In genomic region chr19:1123381-1123780, GRCh38 we compare ENCODE assay signal across 16 cellular contexts. TPM values are rescaled to one million over a fixed set of nuclear protein-coding genes. Genes with fewer than 3 reads are reported as not detected.
DNase-seq lines count a peak whose midpoint lies in the region; ATAC-seq and TF ChIP-seq lines count a peak whose summit lies in the region.
"Had no signal": no experiment of that assay in that cellular context is flagged by ENCODE, and none has a peak within 500 bp of the region (broad histone marks: within the 10 kb centered on the region; RNA-seq: fewer than 3 reads in every experiment).

No MANE protein-coding gene starts in this region.

- peaks cover 91% of the 10 kb centered on the region for H3K36me3 Mint-ChIP-seq in activated T-helper 17 cell treated with anti-CD3 and anti-CD28 coated beads, Interleukin-2, amount 50 U/mL, for 72 hours (ENCODE audit: low read depth)
- peaks cover 70% of the 10 kb centered on the region for H3K36me3 Mint-ChIP-seq in Calu3 (ENCODE audit: insufficient read depth, unreplicated experiment)
- H3K36me3 Mint-ChIP-seq in effector memory CD8-positive, alpha-beta T cell (ENCODE audit: insufficient read depth) = peaks cover 55% of the 10 kb centered on the region
- H3K36me3 Mint-ChIP-seq in CD8-positive, alpha-beta T cell = peaks cover 64% of the 10 kb centered on the region

- H3K9me3 ChIP-seq in heart left ventricle (no peaks in the 10 kb centered on the region), neuronal stem cell (replicated peaks in 1 of 2; ENCODE audit: control insufficient read depth in 2 of 2, insufficient read depth in 1 of 2, low read depth in 1 of 2, low read length in 2 of 2) (no peaks in the 10 kb centered on the region)
- no peaks in the 10 kb centered on the region for H3K9me3 ChIP-seq in CD8-positive, alpha-beta T cell (ENCODE audit: low read length)
- H3K9me3 ChIP-seq: SJSA1 had no signal

- TF ChIP-seq CTCF in heart left ventricle (IDR thresholded peaks at IDR 0.05) (no peak), Calu3 (IDR thresholded peaks at IDR 0.05; ENCODE audit: unreplicated experiment) (no peak)
- TF ChIP-seq CTCF in CD8-positive, alpha-beta T cell (IDR thresholded peaks at IDR 0.05) = no peak

- no peak overlapping the region for H3K4me3 Mint-ChIP-seq in activated T-helper 17 cell treated with anti-CD3 and anti-CD28 coated beads, Interleukin-2, amount 50 U/mL, for 72 hours
- H3K4me3 Mint-ChIP-seq in Calu3 (ENCODE audit: low read depth, unreplicated experiment) = no peak overlapping the region
- no peak overlapping the region for H3K4me3 Mint-ChIP-seq in effector memory CD8-positive, alpha-beta T cell
- H3K4me3 Mint-ChIP-seq in CD8-positive, alpha-beta T cell = no peak overlapping the region

- BruUV-seq in Calu3 (replicated peaks; lab: Mats Ljungman, UMichigan) = no TSS peak

- H3K27me3 ChIP-seq in heart left ventricle (no peaks in the 10 kb centered on the region), neuronal stem cell (ENCODE audit: control insufficient read depth in 3 of 3, insufficient read depth in 3 of 3, low read depth in 1 of 3, low read length in 3 of 3) (no peaks in the 10 kb centered on the region)
- no peaks in the 10 kb centered on the region for H3K27me3 ChIP-seq in CD8-positive, alpha-beta T cell (ENCODE audit: insufficient read depth, low read length)
- H3K27me3 ChIP-seq: SJSA1 had no signal

- H3K4me3 ChIP-seq in heart left ventricle (no peak overlapping the region), neuronal stem cell (ENCODE audit: low read length in 2 of 2) (peak overlapping the region in 1 of 2 donors; percentile 1)
- H3K4me3 ChIP-seq in CD8-positive, alpha-beta T cell (ENCODE audit: low read depth, low read length) = no peak overlapping the region
- H3K4me3 ChIP-seq: SJSA1 had no signal

- H2BK12ac ChIP-seq in neuronal stem cell (ENCODE audit: low read length) = peak overlapping the region; percentile 41

- no peaks in the 10 kb centered on the region for H3K9me3 Mint-ChIP-seq in activated T-helper 17 cell treated with anti-CD3 and anti-CD28 coated beads, Interleukin-2, amount 50 U/mL, for 72 hours
- no peaks in the 10 kb centered on the region for H3K9me3 Mint-ChIP-seq in Calu3 (ENCODE audit: low read depth, unreplicated experiment)
- H3K9me3 Mint-ChIP-seq in effector memory CD8-positive, alpha-beta T cell = no peaks in the 10 kb centered on the region
- no peaks in the 10 kb centered on the region for H3K9me3 Mint-ChIP-seq in CD8-positive, alpha-beta T cell
- H3K9me3 Mint-ChIP-seq: CD8-positive, alpha-beta memory T cell had no signal

- H3K18ac ChIP-seq in neuronal stem cell (ENCODE audit: low read length) = peak overlapping the region; percentile 92

- H3K14ac ChIP-seq in neuronal stem cell (ENCODE audit: low read length) = peak overlapping the region; percentile 56

- H3K4me1 Mint-ChIP-seq in activated T-helper 17 cell treated with anti-CD3 and anti-CD28 coated beads, Interleukin-2, amount 50 U/mL, for 72 hours = peaks cover 4% of the 10 kb centered on the region
- no peaks in the 10 kb centered on the region for H3K4me1 Mint-ChIP-seq in Calu3 (ENCODE audit: low read depth, unreplicated experiment)
- peaks cover 0 to 2% of the 10 kb centered on the region in 2 donors for H3K4me1 Mint-ChIP-seq in effector memory CD8-positive, alpha-beta T cell (ENCODE audit: low read depth in 2 of 2)
- no peaks in the 10 kb centered on the region for H3K4me1 Mint-ChIP-seq in CD8-positive, alpha-beta T cell (ENCODE audit: low read depth)

- H3K4me2 ChIP-seq in neuronal stem cell (ENCODE audit: insufficient read depth, low read length, poor library complexity, severe bottlenecking) = no peak overlapping the region

- TF ChIP-seq POLR2A in heart left ventricle (IDR thresholded peaks at IDR 0.05) = no peak

- WGBS in heart left ventricle, 4 donors = 96 to 98% (median 98%) methylated on average over 11 to 20 of the region's 20 CpGs
- WGBS in neuronal stem cell (ENCODE audit: extremely low coverage in 2 of 2, insufficient read length in 2 of 2, insufficient replicate concordance in 1 of 2), 2 donors = no CpG with 5 or more reads among the region's 20 CpGs

- no peak for ATAC-seq in left ventricle myocardium superior
- no peak for ATAC-seq in heart left ventricle
- peak; percentile 3 for ATAC-seq in activated T-helper 17 cell treated with anti-CD3 and anti-CD28 coated beads, Interleukin-2, amount 50 U/mL, for 72 hours (replicated peaks)
- no peak for ATAC-seq in effector memory CD8-positive, alpha-beta T cell (replicated peaks)
- no peak for ATAC-seq in CD8-positive, alpha-beta T cell

- POLR2A ChIA-PET in CD8-positive, alpha-beta T cell (lab: Charles Lee) = interaction anchor here (1.0 kb wide), 1 partner anchor 10 kb away, joined by 3 read pairs; no protein-coding TSS in a partner anchor

- H4K91ac ChIP-seq in neuronal stem cell (ENCODE audit: low read depth, low read length, poor library complexity) = no peak overlapping the region

- H2BK15ac ChIP-seq in neuronal stem cell (ENCODE audit: low read length) = no peak overlapping the region

- H3K23ac ChIP-seq in neuronal stem cell (ENCODE audit: low read depth, low read length, poor library complexity) = peak overlapping the region; percentile 97

- CTCF ChIA-PET in Calu3 (lab: Charles Lee) = interaction anchor here (0.7 to 0.8 kb wide), 2 partner anchors 9 to 58 kb away, joined by 3 to 5 read pairs; no protein-coding TSS in a partner anchor
- CTCF ChIA-PET in CD8-positive, alpha-beta T cell (lab: Charles Lee) = interaction anchor here (0.5 to 3.6 kb wide), 4 partner anchors 10 to 71 kb away, joined by 3 to 22 read pairs (median 4); no protein-coding TSS in a partner anchor

- peak overlapping the region; percentile 30 for H3K27ac Mint-ChIP-seq in activated T-helper 17 cell treated with anti-CD3 and anti-CD28 coated beads, Interleukin-2, amount 50 U/mL, for 72 hours
- H3K27ac Mint-ChIP-seq in Calu3 (ENCODE audit: unreplicated experiment) = no peak overlapping the region
- no peak overlapping the region for H3K27ac Mint-ChIP-seq in effector memory CD8-positive, alpha-beta T cell
- H3K27ac Mint-ChIP-seq in CD8-positive, alpha-beta T cell = no peak overlapping the region

- H3K79me1 ChIP-seq in neuronal stem cell (ENCODE audit: low read depth, low read length) = peaks cover 11% of the 10 kb centered on the region

- peaks cover 8 to 100% (median 90%) of the 10 kb centered on the region in 9 donors for H3K36me3 ChIP-seq in heart left ventricle
- peaks cover 17 to 87% of the 10 kb centered on the region in 2 donors for H3K36me3 ChIP-seq in neuronal stem cell (replicated peaks in 1 of 2; ENCODE audit: control insufficient read depth in 2 of 2, insufficient read depth in 2 of 2, low read length in 2 of 2)
- H3K36me3 ChIP-seq in CD8-positive, alpha-beta T cell (ENCODE audit: insufficient read depth, low read length) = peaks cover 58% of the 10 kb centered on the region

- intact Hi-C loops in left ventricle myocardium superior (cut with micrococcal nuclease) (no loop called here), heart left ventricle (cut with DNase I) (no loop called here), Calu3 (cut with micrococcal nuclease; ENCODE audit: unreplicated experiment) (no loop called here)
- intact Hi-C loops in CD8-positive, alpha-beta T cell (cut with DNase I, micrococcal nuclease) = no loop called here

- H3K4ac ChIP-seq in neuronal stem cell (ENCODE audit: low read length) = no peak overlapping the region

- H2BK120ac ChIP-seq in neuronal stem cell (ENCODE audit: low read depth, low read length) = no peak overlapping the region

- no peak overlapping the region for H4K8ac ChIP-seq in neuronal stem cell (ENCODE audit: low read depth, low read length)

- DNase-seq in left ventricle myocardium superior = peak; percentile 27
- no peak for DNase-seq in heart left ventricle
- no peak for DNase-seq in neuronal stem cell (ENCODE audit: low spot score)
- DNase-seq in Calu3 = no peak
- no peak for DNase-seq in effector memory CD8-positive, alpha-beta T cell
- DNase-seq in RKO (ENCODE audit: low spot score) = no peak
- no peak for DNase-seq in CD8-positive, alpha-beta T cell
- DNase-seq: CD8-positive, alpha-beta memory T cell; DMS79 treated with DMSO at 0.1 percent for 48 hours; GOT3; KG1; NCI-H2107; NCI-H510A; NCI-H748 treated with DMSO at 0.1 percent for 48 hours had no signal

- peak overlapping the region; percentile 71 for H2BK5ac ChIP-seq in neuronal stem cell (ENCODE audit: low read length)

- no peaks in the 10 kb centered on the region for H3K27me3 Mint-ChIP-seq in activated T-helper 17 cell treated with anti-CD3 and anti-CD28 coated beads, Interleukin-2, amount 50 U/mL, for 72 hours
- no peaks in the 10 kb centered on the region for H3K27me3 Mint-ChIP-seq in Calu3 (ENCODE audit: unreplicated experiment)
- H3K27me3 Mint-ChIP-seq in effector memory CD8-positive, alpha-beta T cell = no peaks in the 10 kb centered on the region
- no peaks in the 10 kb centered on the region for H3K27me3 Mint-ChIP-seq in CD8-positive, alpha-beta T cell (ENCODE audit: low read depth)

- peak overlapping the region; percentile 84 for H3K9ac ChIP-seq in neuronal stem cell (ENCODE audit: low read depth, low read length, poor library complexity)

- H2AK5ac ChIP-seq in neuronal stem cell (ENCODE audit: low read depth, low read length) = peak overlapping the region; percentile 81

- H2AFZ ChIP-seq in neuronal stem cell (ENCODE audit: low read length) = no peak overlapping the region

- no peak overlapping the region for H3K27ac ChIP-seq in heart left ventricle
- no peak overlapping the region for H3K27ac ChIP-seq in neuronal stem cell (replicated peaks; ENCODE audit: low read length)
- no peak overlapping the region for H3K27ac ChIP-seq in CD8-positive, alpha-beta T cell (ENCODE audit: low read depth, low read length)
- H3K27ac ChIP-seq: SJSA1 had no signal

- H3K4me1 ChIP-seq in heart left ventricle = peaks cover 0 to 25% (median 0%) of the 10 kb centered on the region in 12 donors
- no peaks in the 10 kb centered on the region for H3K4me1 ChIP-seq in neuronal stem cell (ENCODE audit: control insufficient read depth in 2 of 2, insufficient read depth in 1 of 2, low read depth in 1 of 2, low read length in 2 of 2)
- no peaks in the 10 kb centered on the region for H3K4me1 ChIP-seq in CD8-positive, alpha-beta T cell (ENCODE audit: insufficient read depth, low read length)

RNA-seq across cellular contexts. Expression of gene GPX4, which starts 19.6 kb away (rescaled TPM):
- total RNA-seq in left ventricle myocardium superior = 337 TPM
- 100 to 1,000 TPM; 251 to 590 (median 289) TPM for total RNA-seq in heart left ventricle
- polyA plus RNA-seq in heart left ventricle = 100 to 1,000 TPM; 377 to 558 TPM
- total RNA-seq in activated T-helper 17 cell treated with anti-CD3 and anti-CD28 coated beads, Interleukin-2, amount 50 U/mL, for 72 hours = 100 to 1,000 TPM; 110 to 170 TPM
- polyA plus RNA-seq in neuronal stem cell (2013, experiment 1 of 2) = 755 TPM
- polyA plus RNA-seq in neuronal stem cell (2013, experiment 2 of 2) = 706 TPM
- total RNA-seq in Calu3 (2022) = 246 and 251 TPM in 2 replicates
- total RNA-seq in CD8-positive, alpha-beta T cell = 100 to 1,000 TPM; 172 to 174 TPM

RNA-seq across cellular contexts. Expression of gene POLR2E, which starts 28.2 kb away (rescaled TPM):
- total RNA-seq in left ventricle myocardium superior (148 TPM), heart left ventricle (100 to 1,000 TPM; 116 to 220 (median 139) TPM), Calu3 (2022) (141 and 144 TPM in 2 replicates)
- polyA plus RNA-seq in heart left ventricle = 100 to 1,000 TPM; 161 to 209 TPM
- total RNA-seq in activated T-helper 17 cell treated with anti-CD3 and anti-CD28 coated beads, Interleukin-2, amount 50 U/mL, for 72 hours = 100 to 1,000 TPM; 155 to 248 TPM
- 201 TPM for polyA plus RNA-seq in neuronal stem cell (2013, experiment 1 of 2)
- polyA plus RNA-seq in neuronal stem cell (2013, experiment 2 of 2) = 197 TPM
- 10 to 100 TPM; 75.3 to 76.2 TPM for total RNA-seq in CD8-positive, alpha-beta T cell

RNA-seq across cellular contexts. Expression of gene SBNO2, which starts 50.7 kb away (rescaled TPM):
- total RNA-seq in left ventricle myocardium superior (18.7 TPM), heart left ventricle (10 to 100 TPM in 8 of 9 donors, 1 to 10 TPM in 1; 9.9 to 78.9 (median 20.0) TPM), Calu3 (2022) (84.9 and 97.8 TPM in 2 replicates)
- polyA plus RNA-seq in heart left ventricle = 10 to 100 TPM; 10.1 to 18.7 TPM
- total RNA-seq in activated T-helper 17 cell treated with anti-CD3 and anti-CD28 coated beads, Interleukin-2, amount 50 U/mL, for 72 hours = 100 to 1,000 TPM; 119 to 139 TPM
- 13.3 TPM for polyA plus RNA-seq in neuronal stem cell (2013, experiment 1 of 2)
- 13.9 TPM for polyA plus RNA-seq in neuronal stem cell (2013, experiment 2 of 2)
- 100 to 1,000 TPM; 123 to 134 TPM for total RNA-seq in CD8-positive, alpha-beta T cell

RNA-seq across cellular contexts. Expression of gene ARHGAP45, which starts 56.4 kb away (rescaled TPM):
- 6.0 TPM for total RNA-seq in left ventricle myocardium superior
- total RNA-seq in heart left ventricle = 10 to 100 TPM in 3 of 9 donors, 1 to 10 TPM in 6; 1.6 to 38.2 (median 5.1) TPM
- polyA plus RNA-seq in heart left ventricle = 1 to 10 TPM; 4.1 to 4.7 TPM
- 100 to 1,000 TPM; 211 to 310 TPM for total RNA-seq in activated T-helper 17 cell treated with anti-CD3 and anti-CD28 coated beads, Interleukin-2, amount 50 U/mL, for 72 hours
- polyA plus RNA-seq in neuronal stem cell (2013, experiment 1 of 2) = 6.9 TPM
- polyA plus RNA-seq in neuronal stem cell (2013, experiment 2 of 2) = 7.4 TPM
- total RNA-seq in Calu3 (2022) = 10.4 and 12.0 TPM in 2 replicates
- total RNA-seq in CD8-positive, alpha-beta T cell = 100 to 1,000 TPM; 901 to 938 TPM
